In genomic region chr17:62781826-62782225, GRCh38 we compare ENCODE assay signal across 19 cellular contexts. TPM values are rescaled to one million over a fixed set of nuclear protein-coding genes. Genes with fewer than 3 reads are reported as not detected.
DNase-seq lines count a peak whose midpoint lies in the region; ATAC-seq, FAIRE-seq and TF ChIP-seq lines count a peak whose summit lies in the region.
"Had no signal": no experiment of that assay in that cellular context is flagged by ENCODE, and none has a peak within 500 bp of the region (broad histone marks: within the 10 kb centered on the region; RNA-seq: fewer than 3 reads in every experiment).

No MANE protein-coding gene starts in this region.

- TF ChIP-seq EP300 in HepG2 (IDR thresholded peaks at IDR 0.05; ENCODE audit: low read depth in 2 of 2, low read length in 2 of 2), result no peak; a peak in 1 of 4 replicates
- TF ChIP-seq EP300 in HepG2 (CRISPR knock-in tag; IDR thresholded peaks at IDR 0.05; ENCODE audit: borderline replicate concordance), result no peak

- H3K4me2 ChIP-seq in HepG2 (ENCODE audit: low read depth, low read length) (no peak overlapping the region), astrocyte (ENCODE audit: low read length) (no peak overlapping the region)

- H3K9me3 ChIP-seq in HepG2 (ENCODE audit: low read length), result no peaks in the 10 kb centered on the region
- no peaks in the 10 kb centered on the region for H3K9me3 ChIP-seq in right lobe of liver
- H3K9me3 ChIP-seq in astrocyte (ENCODE audit: insufficient read depth, low read depth, low read length), result no peaks in the 10 kb centered on the region
- H3K9me3 ChIP-seq in upper lobe of right lung, result no peaks in the 10 kb centered on the region

- H3K4me1 ChIP-seq in HepG2 (ENCODE audit: insufficient read depth, low read length) (no peaks in the 10 kb centered on the region; the same call in 1 of the 2 replicates), right lobe of liver (no peaks in the 10 kb centered on the region), astrocyte (ENCODE audit: insufficient read depth, low read length) (peaks cover 40% of the 10 kb centered on the region), upper lobe of right lung (peaks cover 8% of the 10 kb centered on the region)

- TF ChIP-seq RAD21 in HepG2 (CRISPR knock-in tag; IDR thresholded peaks at IDR 0.05), result no peak

- H2AFZ ChIP-seq in HepG2 (ENCODE audit: low read length) (no peak overlapping the region), astrocyte (ENCODE audit: low read depth, low read length) (no peak overlapping the region)

- H3K27ac ChIP-seq in HepG2 (ENCODE audit: extremely low read length, insufficient read depth, low read length) (no peak overlapping the region), right lobe of liver (no peak overlapping the region), astrocyte (ENCODE audit: low read depth, low read length) (peak overlapping the region; percentile 92), upper lobe of right lung (peak overlapping the region; percentile 4)

- H3K4me1 Mint-ChIP-seq in astrocyte (ENCODE audit: low read depth, unreplicated experiment), result peaks cover 25% of the 10 kb centered on the region
- H3K4me1 Mint-ChIP-seq: activated CD4-positive, alpha-beta T cell treated with anti-CD3 and anti-CD28 coated beads, Interleukin-2, amount 10 ng/mL, durations not matched to agents 24 days and 14 days; activated naive CD4-positive, alpha-beta T cell treated with anti-CD3 and anti-CD28 coated beads, Interleukin-2, amount 50 U/mL, for 24 hours; naive B cell had no signal

- whole genome bisulfite sequencing in HepG2 (ENCODE audit: low lambda C conversion rate), result 9% methylated on average over 2 of the region's 2 CpGs
- WGBS in right lobe of liver (ENCODE audit: insufficient coverage, low coverage, low lambda C conversion rate, missing lambda C conversion rate), result 37% methylated on average over 2 of the region's 2 CpGs

- ATAC-seq in HepG2 (no peak), right lobe of liver (no peak), upper lobe of right lung (peak; percentile 55)
- ATAC-seq: CD8-positive, alpha-beta T cell had no signal

- POLR2A ChIA-PET in HepG2 (lab: Yijun Ruan, JAX), result no interaction called here

- FAIRE-seq in HepG2 (lab: Jason Lieb, UNC), result no peak
- no peak for FAIRE-seq in astrocyte (lab: Jason Lieb, UNC)
- no peak for FAIRE-seq in frontal cortex (lab: Jason Lieb, UNC)
- FAIRE-seq: GM12892 had no signal

- H3K27me3 ChIP-seq in HepG2 (ENCODE audit: control insufficient read depth in 1 of 2, insufficient read depth in 2 of 2, low read length in 2 of 2), result peaks cover 0 to 10% of the 10 kb centered on the region in 2 experiments; a peak in 3 of 5 replicates
- H3K27me3 ChIP-seq in right lobe of liver, result no peaks in the 10 kb centered on the region
- H3K27me3 ChIP-seq in astrocyte (ENCODE audit: insufficient read depth, low read length), result no peaks in the 10 kb centered on the region
- no peaks in the 10 kb centered on the region for H3K27me3 ChIP-seq in upper lobe of right lung

- TF ChIP-seq CTCF in HepG2 (CRISPR knock-in tag; IDR thresholded peaks at IDR 0.05) (no peak), right lobe of liver (IDR thresholded peaks at IDR 0.05) (no peak), astrocyte (IDR thresholded peaks at IDR 0.05; ENCODE audit: insufficient read depth, low read depth, low read length) (no peak), fibroblast of villous mesenchyme (IDR thresholded peaks at IDR 0.05; ENCODE audit: insufficient read depth, low read depth, low read length) (no peak), upper lobe of right lung (IDR thresholded peaks at IDR 0.05) (no peak)

- no peaks in the 10 kb centered on the region for H3K36me3 Mint-ChIP-seq in astrocyte (ENCODE audit: low read depth, unreplicated experiment)
- H3K36me3 Mint-ChIP-seq: CD8-positive, alpha-beta T cell had no signal

- CTCF ChIA-PET in HepG2 (lab: Yijun Ruan, JAX; ENCODE audit: low intra/inter-chr PET ratio, low total read pairs), result no interaction called here

- in situ Hi-C loops in HepG2 (cut with HindIII; ENCODE audit: extremely low pct_ligation_motif_present, low pct_unique_long_range_greater_than_20kb), result no loop called here

- H3K79me2 ChIP-seq in HepG2 (ENCODE audit: insufficient read depth, low read length) (no peaks in the 10 kb centered on the region), astrocyte (ENCODE audit: insufficient read depth, low read length) (no peaks in the 10 kb centered on the region)

- H3K9ac ChIP-seq in HepG2 (ENCODE audit: insufficient read depth, low read depth, low read length), result no peak overlapping the region
- no peak overlapping the region for H3K9ac ChIP-seq in astrocyte (ENCODE audit: low read length)

- H4K20me1 ChIP-seq in HepG2 (ENCODE audit: insufficient read depth, low read length) (no peaks in the 10 kb centered on the region), astrocyte (ENCODE audit: insufficient read depth, low read length) (no peaks in the 10 kb centered on the region)

- H3K9me3 Mint-ChIP-seq in astrocyte (ENCODE audit: unreplicated experiment), result peaks cover 7% of the 10 kb centered on the region
- H3K9me3 Mint-ChIP-seq: activated naive CD4-positive, alpha-beta T cell treated with anti-CD3 and anti-CD28 coated beads, Interleukin-2, amount 50 U/mL, for 24 hours had no signal

- H3K27ac Mint-ChIP-seq in astrocyte (ENCODE audit: unreplicated experiment), result peak overlapping the region; percentile 87
- H3K27ac Mint-ChIP-seq: activated CD4-positive, alpha-beta T cell treated with anti-CD3 and anti-CD28 coated beads, Interleukin-2, amount 10 ng/mL, durations not matched to agents 24 days and 14 days; activated naive CD4-positive, alpha-beta T cell treated with anti-CD3 and anti-CD28 coated beads, Interleukin-2, amount 50 U/mL, for 24 hours; CD8-positive, alpha-beta T cell; naive B cell had no signal

- peaks cover 4% of the 10 kb centered on the region for H3K27me3 Mint-ChIP-seq in astrocyte (ENCODE audit: low read depth, unreplicated experiment)

- TF ChIP-seq POLR2A in HepG2 (IDR thresholded peaks at IDR 0.05; ENCODE audit: insufficient read depth in 1 of 2, low read depth in 2 of 2, low read length in 2 of 2) (no peak), right lobe of liver (IDR thresholded peaks at IDR 0.05) (no peak)

- no peak overlapping the region for H3K4me3 Mint-ChIP-seq in astrocyte (ENCODE audit: unreplicated experiment)
- H3K4me3 Mint-ChIP-seq: activated CD4-positive, alpha-beta T cell treated with anti-CD3 and anti-CD28 coated beads, Interleukin-2, amount 10 ng/mL, durations not matched to agents 24 days and 14 days; activated naive CD4-positive, alpha-beta T cell treated with anti-CD3 and anti-CD28 coated beads, Interleukin-2, amount 50 U/mL, for 24 hours; CD8-positive, alpha-beta T cell; naive B cell had no signal

- peak; percentile 20 for DNase-seq in HepG2 (ENCODE audit: low spot score)
- DNase-seq in right lobe of liver, result no peak
- peak; percentile 32 for DNase-seq in astrocyte (ENCODE audit: low read depth)
- DNase-seq in fibroblast of villous mesenchyme (ENCODE audit: low read depth), result peak; percentile 51
- no peak for DNase-seq in upper lobe of right lung
- no peak for DNase-seq in mesenteric fat pad (ENCODE audit: low spot score)
- DNase-seq in NCI-H446 (lab: John Stamatoyannopoulos, UW), result no peak
- no peak for DNase-seq in frontal cortex (ENCODE audit: low spot score in 2 of 2)
- DNase-seq: activated CD4-positive, alpha-beta T cell treated with anti-CD3 and anti-CD28 coated beads, Interleukin-2, amount 10 ng/mL, durations not matched to agents 24 days and 14 days; activated T-cell treated with anti-CD3 and anti-CD28 coated beads for 4 hours; CD8-positive, alpha-beta T cell; hippocampal formation; naive B cell; NCI-H1694 treated with DMSO at 0.1 percent for 48 hours; retina; SHP77 had no signal

- no peak overlapping the region for H3K4me3 ChIP-seq in HepG2 (replicated peaks in 1 of 3; ENCODE audit: insufficient read depth in 1 of 3, low read depth in 2 of 3, low read length in 3 of 3)
- no peak overlapping the region for H3K4me3 ChIP-seq in right lobe of liver
- H3K4me3 ChIP-seq in astrocyte (ENCODE audit: insufficient read depth, low read depth, low read length), result no peak overlapping the region
- H3K4me3 ChIP-seq in fibroblast of villous mesenchyme (ENCODE audit: low read depth, low read length), result no peak overlapping the region
- H3K4me3 ChIP-seq in upper lobe of right lung, result no peak overlapping the region

- intact Hi-C loops in HepG2 (cut with micrococcal nuclease; ENCODE audit: unreplicated experiment) (no loop called here), right lobe of liver (cut with DNase I) (no loop called here), upper lobe of right lung (cut with DNase I) (no loop called here)

- H3K36me3 ChIP-seq in HepG2 (replicated peaks in 1 of 2; ENCODE audit: control insufficient read depth in 1 of 2, insufficient read depth in 2 of 2, low read length in 2 of 2) (no peaks in the 10 kb centered on the region), right lobe of liver (no peaks in the 10 kb centered on the region), astrocyte (ENCODE audit: insufficient read depth, low read length) (no peaks in the 10 kb centered on the region), upper lobe of right lung (no peaks in the 10 kb centered on the region)

- no TSS peak for BruUV-seq in HepG2 (replicated peaks; lab: Mats Ljungman, UMichigan)

RNA-seq across cellular contexts. Expression of gene MARCHF10, which starts 26.3 kb away (rescaled TPM):
- total RNA-seq in HepG2 (2016; rRNA removed; fragmentation: Illumina TruSeq; extraction: Trizol), result not detected in 2 replicates
- total RNA-seq in HepG2 (2016; cell fraction: cytosol; rRNA removed; fragmentation: Illumina TruSeq; extraction: Trizol; ENCODE audit: low read depth), result not detected in 2 replicates
- not detected in 2 replicates for total RNA-seq in HepG2 (2016; cell fraction: insoluble cytoplasmic fraction; rRNA removed; fragmentation: Illumina TruSeq; extraction: Trizol)
- not detected in 2 replicates for total RNA-seq in HepG2 (2016; cell fraction: membrane; rRNA removed; fragmentation: Illumina TruSeq; extraction: Trizol)
- total RNA-seq in HepG2 (2016; cell fraction: nucleus; rRNA removed; fragmentation: Illumina TruSeq; extraction: Trizol), result not detected in 2 replicates
- not detected in 2 replicates for polyA plus RNA-seq in HepG2 (2011; rRNA removed)
- polyA plus RNA-seq in HepG2 (2011; cell fraction: cytosol; rRNA removed), result not detected in 2 replicates
- not detected in 2 replicates for polyA plus RNA-seq in HepG2 (2011; cell fraction: nucleus; rRNA removed)
- not detected in 2 replicates for polyA plus RNA-seq in HepG2 (2012)
- not detected in 2 replicates for polyA plus RNA-seq in HepG2 (2016; cell fraction: cytosol; fragmentation: Illumina TruSeq; extraction: Trizol; ENCODE audit: low read depth)
- not detected in 2 replicates for polyA plus RNA-seq in HepG2 (2016; cell fraction: insoluble cytoplasmic fraction; fragmentation: Illumina TruSeq; extraction: Trizol; ENCODE audit: low read depth)
- not detected in 2 replicates for polyA plus RNA-seq in HepG2 (2016; cell fraction: membrane; fragmentation: Illumina TruSeq; extraction: Trizol; ENCODE audit: low read depth)
- not detected in 2 replicates for polyA plus RNA-seq in HepG2 (2016; cell fraction: nucleus; fragmentation: Illumina TruSeq; extraction: Trizol; ENCODE audit: insufficient read depth, low read depth)
- polyA minus RNA-seq in HepG2 (2011; rRNA and poly(A)+ RNA removed; ENCODE audit: low replicate concordance), result 0.19 TPM in 1 of 2 replicates, not detected in the other
- polyA minus RNA-seq in HepG2 (2011; cell fraction: cytosol; rRNA and poly(A)+ RNA removed), result not detected in 2 replicates
- not detected in 2 replicates for polyA minus RNA-seq in HepG2 (2011; cell fraction: nucleus; rRNA and poly(A)+ RNA removed)
- total RNA-seq in right lobe of liver, result not detected
- not detected in 2 replicates for total RNA-seq in astrocyte
- total RNA-seq in fibroblast of villous mesenchyme, result under 0.01 and 0.32 TPM in 2 replicates
- total RNA-seq in upper lobe of right lung, result not detected
- total RNA-seq in mesenteric fat pad, result 0.16 TPM
- 0.41 TPM for total RNA-seq in frontal cortex
- total RNA-seq: A673; activated CD4-positive, alpha-beta T cell treated with anti-CD3 and anti-CD28 coated beads, Interleukin-2, amount 10 ng/mL, durations not matched to agents 24 days and 14 days; CD8-positive, alpha-beta T cell had no signal

Comparison
In these comparisons a context has a peak if more than half of its experiments do, and no peak if none do; other contexts are left out.
1. DNase-seq: peak in HepG2 (single experiment), astrocyte (single experiment) and fibroblast of villous mesenchyme (single experiment); none in right lobe of liver (0 of 3), upper lobe of right lung (single experiment), mesenteric fat pad (single experiment), NCI-H446 (0 of 2) and frontal cortex (0 of 2).
2. H3K27ac ChIP-seq: peak in astrocyte (single experiment) and upper lobe of right lung (single experiment); none in HepG2 (single experiment) and right lobe of liver (0 of 3).